Comparison of ENCODE assay signal across 20 cellular contexts in genomic region chr17:5770556-5771270, GRCh38.
DNase-seq lines count a peak whose midpoint lies in the region; ATAC-seq and TF ChIP-seq lines count a peak whose summit lies in the region.
"Had no signal": no experiment of that assay in that cellular context is flagged by ENCODE, and none has a peak within 500 bp of the region (broad histone marks: within the 10 kb centered on the region; RNA-seq: fewer than 3 reads in every experiment).

No MANE protein-coding gene starts in this region.

- WGBS in hepatocyte (ENCODE audit: low lambda C conversion rate, missing lambda C conversion rate): 24% methylated on average over 17 of the region's 17 CpGs
- 9 to 79% methylated on average over 17 of the region's 17 CpGs for WGBS in heart right ventricle, 2 donors

- no peaks in the 10 kb centered on the region for H3K9me3 ChIP-seq in HEK293 (ENCODE audit: control insufficient read depth, insufficient read depth, low read depth, low read length)
- H3K9me3 ChIP-seq in hepatocyte (ENCODE audit: low read depth): no peaks in the 10 kb centered on the region
- H3K9me3 ChIP-seq in heart right ventricle: no peaks in the 10 kb centered on the region
- H3K9me3 ChIP-seq: adrenal gland, lower lobe of right lung, prostate gland had no signal

- POLR2A ChIA-PET in HEK293 (lab: Yijun Ruan, JAX): no interaction called here

- H3K27ac Mint-ChIP-seq in progenitor cell of endocrine pancreas: no peak overlapping the region

- H4K20me1 ChIP-seq in hepatocyte (ENCODE audit: insufficient read depth, poor library complexity, severe bottlenecking): no peaks in the 10 kb centered on the region

- no peaks in the 10 kb centered on the region for H3K9me2 ChIP-seq in hepatocyte (replicated peaks; ENCODE audit: insufficient read depth)

- H3K36me3 ChIP-seq in HEK293 (ENCODE audit: control insufficient read depth in 2 of 2, insufficient read depth in 1 of 2, low read length in 2 of 2): no peaks in the 10 kb centered on the region
- H3K36me3 ChIP-seq in hepatocyte (replicated peaks; ENCODE audit: insufficient read depth, low read depth): no peaks in the 10 kb centered on the region
- no peaks in the 10 kb centered on the region for H3K36me3 ChIP-seq in heart right ventricle
- H3K36me3 ChIP-seq: adrenal gland, lower lobe of right lung, prostate gland had no signal

- H3K27ac ChIP-seq in HEK293 (ENCODE audit: extremely low read depth, low read depth, low read length) (no peak overlapping the region), hepatocyte (no peak overlapping the region), heart right ventricle (no peak overlapping the region)
- H3K27ac ChIP-seq: adrenal gland, lower lobe of right lung, prostate gland had no signal

- H2AFZ ChIP-seq in hepatocyte: peak overlapping the region; percentile 8

- H3K27me3 Mint-ChIP-seq in progenitor cell of endocrine pancreas: peaks cover 36% of the 10 kb centered on the region

- CTCF ChIA-PET in HEK293 (lab: Yijun Ruan, JAX): no interaction called here

- DNase-seq in NCI-H748 (lab: John Stamatoyannopoulos, UW; ENCODE audit: unreplicated experiment) (peak; percentile 73), hepatocyte (ENCODE audit: low spot score) (no peak), progenitor cell of endocrine pancreas (ENCODE audit: low spot score, unreplicated experiment) (no peak), GM10266 (ENCODE audit: extremely low spot score) (no peak), heart right ventricle (no peak), posterior vena cava (ENCODE audit: low spot score) (no peak)
- DNase-seq: activated CD4-positive, alpha-beta T cell treated with anti-CD3 and anti-CD28 coated beads, Interleukin-2, amount 50 U/mL, for 4 hours; activated gamma-delta T cell treated with Interleukin-2 at 50 U/mL for 16 hours; adrenal gland; AML-193; caudate nucleus; lower lobe of right lung; NCI-H2029 treated with DMSO at 0.1 percent for 48 hours; NCI-H524 treated with DMSO at 0.1 percent for 48 hours; Right ventricle myocardium superior; stimulated activated CD4-positive, alpha-beta T cell treated with anti-CD3 and anti-CD28 coated beads, Interleukin-4, amount 100 ng/mL, for 24 hours; T-helper 1 cell had no signal

- H3K4me2 ChIP-seq in hepatocyte: peak overlapping the region; percentile 68

- ATAC-seq in esophagus mucosa (no peak), heart right ventricle (no peak)
- ATAC-seq: lower lobe of right lung had no signal

- no peaks in the 10 kb centered on the region for H3K9me3 Mint-ChIP-seq in progenitor cell of endocrine pancreas (ENCODE audit: low read depth)

- peaks cover 22% of the 10 kb centered on the region for H3K27me3 ChIP-seq in hepatocyte
- H3K27me3 ChIP-seq in heart right ventricle: peaks cover 0 to 89% (median 24%) of the 10 kb centered on the region in 7 donors

- no peaks in the 10 kb centered on the region for H3K79me2 ChIP-seq in hepatocyte

- TF ChIP-seq CTCF in HEK293 (tag by site-specific recombination; IDR thresholded peaks at IDR 0.05): no peak
- TF ChIP-seq CTCF in hepatocyte (IDR thresholded peaks at IDR 0.05; ENCODE audit: poor library complexity): no peak
- no peak for TF ChIP-seq CTCF in progenitor cell of endocrine pancreas (IDR thresholded peaks at IDR 0.05; ENCODE audit: unreplicated experiment)
- TF ChIP-seq CTCF in GM10266 (IDR thresholded peaks at IDR 0.05; ENCODE audit: control insufficient read depth, insufficient read depth, low read depth, missing control alignments): no peak
- no peak for TF ChIP-seq CTCF in heart right ventricle (IDR thresholded peaks at IDR 0.05)

- H3K4me1 Mint-ChIP-seq in progenitor cell of endocrine pancreas (ENCODE audit: low read depth): peaks cover 7% of the 10 kb centered on the region

- no peak overlapping the region for H3K4me3 ChIP-seq in HEK293 (ENCODE audit: low read depth, low read length)
- no peak overlapping the region for H3K4me3 ChIP-seq in hepatocyte
- no peak overlapping the region for H3K4me3 ChIP-seq in heart right ventricle
- H3K4me3 ChIP-seq: adrenal gland, lower lobe of right lung, prostate gland had no signal

- no peaks in the 10 kb centered on the region for H3K4me1 ChIP-seq in HEK293 (ENCODE audit: control insufficient read depth, insufficient read depth, low read length)
- H3K4me1 ChIP-seq in hepatocyte (ENCODE audit: insufficient read depth): no peaks in the 10 kb centered on the region
- no peaks in the 10 kb centered on the region for H3K4me1 ChIP-seq in heart right ventricle
- H3K4me1 ChIP-seq: adrenal gland, lower lobe of right lung, prostate gland had no signal

- intact Hi-C loops in heart right ventricle (cut with DNase I) (no loop called here), posterior vena cava (cut with DNase I) (no loop called here)

- peak overlapping the region; percentile 50 for H3K4me3 Mint-ChIP-seq in progenitor cell of endocrine pancreas (ENCODE audit: low read depth)

- H3K36me3 Mint-ChIP-seq in progenitor cell of endocrine pancreas (ENCODE audit: insufficient read depth): no peaks in the 10 kb centered on the region

TF ChIP-seq in HEK293, 187 proteins besides CTCF, POLR2A, EP300 and RAD21:
- TF ChIP-seq ZNF404 (tag by site-specific recombination; IDR thresholded peaks at IDR 0.05) (no peak), SCRT2 (tag by site-specific recombination; IDR thresholded peaks at IDR 0.05) (peak; percentile 65; the same call in 1 of the 2 replicates), ZNF529 (tag by site-specific recombination; IDR thresholded peaks at IDR 0.05; ENCODE audit: insufficient replicate concordance) (peak; percentile 21), GLIS1 (tag by site-specific recombination; IDR thresholded peaks at IDR 0.05) (peak; percentile 47), YY1 (tag by site-specific recombination; IDR thresholded peaks at IDR 0.05) (no peak), ZIC2 (tag by site-specific recombination; IDR thresholded peaks at IDR 0.05) (peak; percentile 83)
TF ChIP-seq in HEK293: peak in this region for 4.
